Comparison of ENCODE assay signal across 9 cellular contexts in genomic region chr3:43769097-43769470, GRCh38.
DNase-seq lines count a peak whose midpoint lies in the region; TF ChIP-seq lines count a peak whose summit lies in the region.
"Had no signal": no experiment of that assay in that cellular context is flagged by ENCODE, and none has a peak within 500 bp of the region (broad histone marks: within the 10 kb centered on the region; RNA-seq: fewer than 3 reads in every experiment).

No MANE protein-coding gene starts in this region.

- no peaks in the 10 kb centered on the region for H3K9me3 Mint-ChIP-seq in CD4-positive, alpha-beta memory T cell

- H3F3A ChIP-seq in PC-9 (ENCODE audit: insufficient read depth, low read depth), result peaks cover 34% of the 10 kb centered on the region

- H3K36me3 Mint-ChIP-seq in CD4-positive, alpha-beta memory T cell, result no peaks in the 10 kb centered on the region

- no peaks in the 10 kb centered on the region for H3K27me3 ChIP-seq in CD4-positive, alpha-beta memory T cell (ENCODE audit: insufficient read depth, low read length)
- H3K27me3 ChIP-seq in PC-9 (ENCODE audit: insufficient read depth, low read depth), result no peaks in the 10 kb centered on the region
- H3K27me3 ChIP-seq in esophagus muscularis mucosa, result no peaks in the 10 kb centered on the region
- H3K27me3 ChIP-seq: cardiac muscle cell had no signal

- BruUV-seq in PC-9 (replicated peaks; lab: Mats Ljungman, UMichigan), result no TSS peak

- TF ChIP-seq CTCF in PC-9 (conservative IDR thresholded peaks at IDR 0.05) (no peak), esophagus muscularis mucosa (IDR thresholded peaks at IDR 0.05) (no peak), retinal pigment epithelial cell (conservative IDR thresholded peaks at IDR 0.05; ENCODE audit: low read depth, low read length) (no peak)

- H2AFZ ChIP-seq in PC-9, result peak overlapping the region; percentile 71; the same call in 1 of the 2 replicates

- CTCF ChIA-PET in CD4-positive, alpha-beta memory T cell (lab: Charles Lee; ENCODE audit: partially characterized antibody), result interaction anchor here (0.7 to 3.3 kb wide), 13 partner anchors 9 to 391 kb away, joined by 3 to 24 read pairs (median 4); no protein-coding TSS in a partner anchor
- CTCF ChIA-PET in PC-9 (lab: Charles Lee), result interaction anchor here (0.6 to 0.7 kb wide), 3 partner anchors 15 to 358 kb away, joined by 3 read pairs; no protein-coding TSS in a partner anchor

- WGBS in esophagus muscularis mucosa, result 25% methylated on average over 2 of the region's 2 CpGs

- no peaks in the 10 kb centered on the region for H3K9me2 ChIP-seq in PC-9 (ENCODE audit: insufficient read depth)

- no peaks in the 10 kb centered on the region for H4K20me1 ChIP-seq in PC-9 (ENCODE audit: insufficient read depth)

- no peak for TF ChIP-seq POLR2A in esophagus muscularis mucosa (IDR thresholded peaks at IDR 0.05; ENCODE audit: low read depth)

- TF ChIP-seq EP300 in esophagus muscularis mucosa (IDR thresholded peaks at IDR 0.05), result no peak

- H3K4me1 ChIP-seq in CD4-positive, alpha-beta memory T cell (ENCODE audit: insufficient read depth, low read length), result peaks cover 40% of the 10 kb centered on the region
- H3K4me1 ChIP-seq in PC-9 (replicated peaks; ENCODE audit: insufficient read depth) (peaks cover 83% of the 10 kb centered on the region), esophagus muscularis mucosa (peaks cover 52 to 58% (median 56%) of the 10 kb centered on the region in 4 donors)

- no peak overlapping the region for H3K4me3 ChIP-seq in CD4-positive, alpha-beta memory T cell (ENCODE audit: low read length in 2 of 2)
- H3K4me3 ChIP-seq in PC-9 (peak overlapping the region; percentile 34; the same call in 1 of the 2 replicates), esophagus muscularis mucosa (peak overlapping the region; percentile 39 to 46 (median 44)), retinal pigment epithelial cell (ENCODE audit: low read length) (peak overlapping the region; percentile 24)

- peak overlapping the region in 4 of 7 donors; percentile 14 to 85 (median 55) for H3K27ac Mint-ChIP-seq in CD4-positive, alpha-beta memory T cell

- peaks cover 2% of the 10 kb centered on the region in 2 donors for H3K27me3 Mint-ChIP-seq in CD4-positive, alpha-beta memory T cell

- H3K9me3 ChIP-seq in CD4-positive, alpha-beta memory T cell (ENCODE audit: control insufficient read depth in 1 of 2, low read length in 2 of 2), result no peaks in the 10 kb centered on the region
- H3K9me3 ChIP-seq in PC-9 (ENCODE audit: insufficient read depth, low read depth), result no peaks in the 10 kb centered on the region
- no peaks in the 10 kb centered on the region for H3K9me3 ChIP-seq in esophagus muscularis mucosa

- no peaks in the 10 kb centered on the region for H3K36me3 ChIP-seq in CD4-positive, alpha-beta memory T cell (ENCODE audit: insufficient read depth, low read length)
- H3K36me3 ChIP-seq in PC-9 (ENCODE audit: low read depth) (no peaks in the 10 kb centered on the region), esophagus muscularis mucosa (no peaks in the 10 kb centered on the region)
- H3K36me3 ChIP-seq: cardiac muscle cell had no signal

- H3K4me3 Mint-ChIP-seq in CD4-positive, alpha-beta memory T cell, result peak overlapping the region in 7 of 8 donors; percentile 33 to 67 (median 45)

- POLR2A ChIA-PET in CD4-positive, alpha-beta memory T cell (lab: Charles Lee; ENCODE audit: partially characterized antibody), result interaction anchor here (1.5 kb wide), 1 partner anchor 14 kb away, joined by 8 read pairs; no protein-coding TSS in a partner anchor
- POLR2A ChIA-PET in PC-9 (lab: Charles Lee; ENCODE audit: unreplicated experiment), result interaction anchor here (0.5 kb wide), 1 partner anchor 430 kb away, joined by 6 read pairs; no protein-coding TSS in a partner anchor

- H3K4me2 ChIP-seq in PC-9, result peak overlapping the region; percentile 70

- H3K79me2 ChIP-seq in PC-9 (ENCODE audit: low read depth), result no peaks in the 10 kb centered on the region

- DNase-seq in CD4-positive, alpha-beta memory T cell, result no peak
- DNase-seq in PC-9, result no peak
- no peak for DNase-seq in esophagus muscularis mucosa (ENCODE audit: extremely low spot score)
- DNase-seq in retinal pigment epithelial cell (ENCODE audit: low read depth), result no peak
- DNase-seq in DMS79 (lab: John Stamatoyannopoulos, UW), result no peak
- DNase-seq in GM03348 (ENCODE audit: low spot score), result no peak
- no peak for DNase-seq in NCI-H2227 treated with DMSO at 0.1 percent for 48 hours (lab: John Stamatoyannopoulos, UW)
- no peak for DNase-seq in amygdala (lab: John Stamatoyannopoulos, UW)

- H3K27ac ChIP-seq in CD4-positive, alpha-beta memory T cell (ENCODE audit: low read depth, low read length), result no peak overlapping the region
- no peak overlapping the region for H3K27ac ChIP-seq in PC-9
- peak overlapping the region; percentile 73 to 82 (median 76) for H3K27ac ChIP-seq in esophagus muscularis mucosa (replicated peaks in 1 of 4)
- H3K27ac ChIP-seq: cardiac muscle cell had no signal

- H3K4me1 Mint-ChIP-seq in CD4-positive, alpha-beta memory T cell, result peaks cover 19 to 55% (median 38%) of the 10 kb centered on the region in 4 donors

- intact Hi-C loops in CD4-positive, alpha-beta memory T cell (cut with micrococcal nuclease), result loop anchor here (1.0 kb wide), 1 partner anchor 429 kb away; no protein-coding TSS in a partner anchor
- intact Hi-C loops in PC-9 (cut with micrococcal nuclease; ENCODE audit: unreplicated experiment), result loop anchor here (1.0 to 5.0 kb wide), 5 partner anchors 78 to 468 kb away; partner anchors contain the start of genes ABHD5 and ANO10
- intact Hi-C loops in esophagus muscularis mucosa (cut with DNase I), result loop anchor here (5.0 kb wide), 1 partner anchor 433 kb away; no protein-coding TSS in a partner anchor

Comparison
In these comparisons a context has a peak if more than half of its experiments do, and no peak if none do; other contexts are left out.
1. H3K27ac ChIP-seq: peak in esophagus muscularis mucosa (4 of 4); none in CD4-positive, alpha-beta memory T cell (single experiment) and PC-9 (single experiment).
2. H3K4me3 ChIP-seq: peak in PC-9 (single experiment), esophagus muscularis mucosa (4 of 4) and retinal pigment epithelial cell (single experiment); none in CD4-positive, alpha-beta memory T cell (0 of 2).